ENCODE assay signal across 2 cellular contexts in the genomic region with DNA sequence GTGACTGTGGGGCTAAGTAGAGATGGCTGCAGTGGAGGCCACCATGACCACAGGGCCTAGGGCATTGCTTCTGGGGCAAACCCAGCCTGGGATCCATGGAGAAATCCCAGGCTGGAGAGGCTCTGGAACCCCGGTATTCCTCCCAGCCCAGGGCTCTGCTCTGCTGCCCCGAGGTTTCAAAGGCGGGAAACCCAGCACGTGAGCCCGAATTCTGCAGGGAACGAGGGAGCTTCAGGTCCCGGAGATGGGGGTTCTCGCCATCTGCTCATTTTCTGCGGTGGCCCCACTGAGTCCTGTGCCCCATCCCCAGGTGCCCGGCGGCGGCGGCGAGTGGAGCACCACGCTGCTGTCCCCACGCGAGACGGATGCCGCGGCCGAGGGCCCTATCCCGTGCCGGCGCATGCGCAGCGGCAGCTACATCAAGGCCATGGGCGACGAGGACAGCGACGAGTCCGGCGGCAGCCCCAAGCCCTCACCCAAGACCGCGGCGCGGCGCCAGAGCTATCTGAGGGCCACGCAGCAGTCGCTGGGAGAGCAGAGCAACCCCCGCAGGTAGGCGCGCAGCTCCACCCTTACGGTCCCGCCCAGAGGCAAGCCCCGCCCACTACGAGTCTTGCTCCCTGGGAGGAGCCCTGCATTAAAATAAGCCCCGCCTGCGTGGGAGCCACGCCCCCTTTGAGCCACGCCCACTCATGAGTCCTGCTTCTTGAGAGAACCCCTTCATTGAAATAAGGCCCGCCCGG.
TF ChIP-seq lines count a peak whose summit lies in the region.

No MANE protein-coding gene starts in this region.

TF ChIP-seq in IMR-90, 13 proteins besides CTCF, POLR2A, EP300 and RAD21:
- TF ChIP-seq MXI1 (IDR thresholded peaks at IDR 0.05; ENCODE audit: borderline replicate concordance, low read depth, low read length), result no peak
- no peak for TF ChIP-seq MAZ (IDR thresholded peaks at IDR 0.05; ENCODE audit: borderline replicate concordance, low read depth, low read length)
- TF ChIP-seq FOS (IDR thresholded peaks at IDR 0.05; ENCODE audit: low read depth, low read length), result no peak
- no peak for TF ChIP-seq RCOR1 (IDR thresholded peaks at IDR 0.05; ENCODE audit: insufficient replicate concordance, low read length)
- TF ChIP-seq NFE2L2 (IDR thresholded peaks at IDR 0.05; ENCODE audit: low read depth, low read length), result no peak
- no peak for TF ChIP-seq ELK1 (IDR thresholded peaks at IDR 0.05; ENCODE audit: borderline replicate concordance, low read depth, low read length)
- no peak for TF ChIP-seq CEBPB (IDR thresholded peaks at IDR 0.05; ENCODE audit: low read depth, low read length)
- no peak for TF ChIP-seq SMC3 (IDR thresholded peaks at IDR 0.05; ENCODE audit: low read depth, low read length)
- no peak for TF ChIP-seq RFX5 (IDR thresholded peaks at IDR 0.05; ENCODE audit: low read depth, low read length)
- no peak for TF ChIP-seq USF2 (IDR thresholded peaks at IDR 0.05; ENCODE audit: low read depth, low read length)
- TF ChIP-seq MAFK (IDR thresholded peaks at IDR 0.05; ENCODE audit: low read depth, low read length), result no peak
- TF ChIP-seq BHLHE40 (IDR thresholded peaks at IDR 0.05; ENCODE audit: low read depth, low read length), result no peak
- no peak for TF ChIP-seq CHD1 (IDR thresholded peaks at IDR 0.05; ENCODE audit: low read depth, low read length)
TF ChIP-seq in IMR-90: peak in this region for 0.

TF ChIP-seq in GM12878, 131 proteins besides CTCF, POLR2A, EP300 and RAD21:
- TF ChIP-seq MEF2A (IDR thresholded peaks at IDR 0.05; ENCODE audit: insufficient read depth, low read depth, low read length) (no peak), YY1 (IDR thresholded peaks at IDR 0.05; ENCODE audit: low read depth, low read length) (no peak), YBX1 (IDR thresholded peaks at IDR 0.05) (no peak), KAT2A (conservative IDR thresholded peaks at IDR 0.05; ENCODE audit: control insufficient read depth, low read depth, low read length) (no peak), EED (IDR thresholded peaks at IDR 0.05; ENCODE audit: low read depth) (no peak), CREB1 (IDR thresholded peaks at IDR 0.05; ENCODE audit: low read depth) (no peak), MTA3 (IDR thresholded peaks at IDR 0.05; ENCODE audit: borderline replicate concordance, low read length) (no peak), POLR2AphosphoS2 (IDR thresholded peaks at IDR 0.05; ENCODE audit: low read depth, low read length) (no peak), RBBP5 (conservative IDR thresholded peaks at IDR 0.05) (no peak), SP1 (IDR thresholded peaks at IDR 0.05; ENCODE audit: low read depth, low read length) (no peak)
- TF ChIP-seq, protein P1, sequence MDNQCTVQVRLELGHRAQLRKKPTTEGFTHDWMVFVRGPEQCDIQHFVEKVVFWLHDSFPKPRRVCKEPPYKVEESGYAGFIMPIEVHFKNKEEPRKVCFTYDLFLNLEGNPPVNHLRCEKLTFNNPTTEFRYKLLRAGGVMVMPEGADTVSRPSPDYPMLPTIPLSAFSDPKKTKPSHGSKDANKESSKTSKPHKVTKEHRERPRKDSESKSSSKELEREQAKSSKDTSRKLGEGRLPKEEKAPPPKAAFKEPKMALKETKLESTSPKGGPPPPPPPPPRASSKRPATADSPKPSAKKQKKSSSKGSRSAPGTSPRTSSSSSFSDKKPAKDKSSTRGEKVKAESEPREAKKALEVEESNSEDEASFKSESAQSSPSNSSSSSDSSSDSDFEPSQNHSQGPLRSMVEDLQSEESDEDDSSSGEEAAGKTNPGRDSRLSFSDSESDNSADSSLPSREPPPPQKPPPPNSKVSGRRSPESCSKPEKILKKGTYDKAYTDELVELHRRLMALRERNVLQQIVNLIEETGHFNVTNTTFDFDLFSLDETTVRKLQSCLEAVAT (IDR thresholded peaks at IDR 0.05), result no peak
